Comparison of ENCODE assay signal across 32 cellular contexts in the genomic region with DNA sequence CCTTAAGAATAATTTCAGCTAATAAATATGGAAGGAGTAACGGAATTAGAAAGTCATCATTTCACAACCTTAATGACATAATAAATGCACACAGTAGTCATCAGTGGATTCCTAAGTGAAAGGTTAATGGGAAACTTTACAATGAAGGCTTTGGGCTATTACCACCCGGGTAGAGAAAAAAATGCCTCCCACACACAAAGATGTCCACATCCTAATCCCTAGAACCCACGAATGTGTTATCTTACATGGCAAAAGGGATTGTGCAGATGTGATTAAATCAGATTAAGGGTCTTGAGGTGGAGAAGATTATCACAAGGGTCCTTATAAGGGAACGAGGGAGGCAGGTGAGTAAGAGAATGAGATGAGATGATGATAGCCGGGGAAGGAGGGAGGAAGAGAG. TPM values are rescaled to one million over a fixed set of nuclear protein-coding genes. Genes with fewer than 3 reads are reported as not detected.
DNase-seq lines count a peak whose midpoint lies in the region; ATAC-seq, FAIRE-seq and TF ChIP-seq lines count a peak whose summit lies in the region.
"Had no signal": no experiment of that assay in that cellular context is flagged by ENCODE, and none has a peak within 500 bp of the region (broad histone marks: within the 10 kb centered on the region; RNA-seq: fewer than 3 reads in every experiment).

No MANE protein-coding gene starts in this region.

- no peak overlapping the region for H3K23ac ChIP-seq in mesendoderm (ENCODE audit: low read length)

- H2AK5ac ChIP-seq in mesendoderm (ENCODE audit: low read length): no peak overlapping the region

- no peaks in the 10 kb centered on the region for H3K9me3 ChIP-seq in BLaER1 treated with 17β-estradiol and CSF1 and Interleukin-3, amounts not matched to agents 10 nM and 100 nM (replicated peaks in 1 of 11)
- H3K9me3 ChIP-seq in astrocyte (ENCODE audit: insufficient read depth, low read depth, low read length): no peaks in the 10 kb centered on the region
- H3K9me3 ChIP-seq: A549, Caco-2, esophagus squamous epithelium, left ventricle myocardium inferior, Peyer's patch, right lobe of liver, upper lobe of left lung had no signal

- H4K20me1 ChIP-seq in BLaER1 treated with 17β-estradiol and CSF1 and Interleukin-3, amounts not matched to agents 10 nM and 100 nM: peaks cover 54 to 94% (median 92%) of the 10 kb centered on the region in 11 experiments; a peak in 21 of 22 replicates
- H4K20me1 ChIP-seq in astrocyte (ENCODE audit: insufficient read depth, low read length): peaks cover 93% of the 10 kb centered on the region

- H3K4me3 ChIP-seq in BLaER1 treated with 17β-estradiol and CSF1 and Interleukin-3, amounts not matched to agents 10 nM and 100 nM: no peak overlapping the region
- H3K4me3 ChIP-seq in astrocyte (ENCODE audit: insufficient read depth, low read depth, low read length) (no peak overlapping the region), mesendoderm (ENCODE audit: low read length) (no peak overlapping the region)
- H3K4me3 ChIP-seq: A549, esophagus squamous epithelium, left ventricle myocardium inferior, Peyer's patch, right lobe of liver, upper lobe of left lung had no signal

- H3K27ac Mint-ChIP-seq in IgD-negative memory B cell (peak overlapping the region in 2 of 3 donors; percentile 44 to 59), astrocyte (ENCODE audit: unreplicated experiment) (no peak overlapping the region), naive B cell (peak overlapping the region; percentile 14 to 54 (median 35))
- H3K27ac Mint-ChIP-seq in activated T-cell treated with anti-CD3 and anti-CD28 coated beads, Interleukin-2, amount 50 U/mL, for 72 hours: no peak overlapping the region
- H3K27ac Mint-ChIP-seq: activated CD4-positive, alpha-beta memory T cell treated with anti-CD3 and anti-CD28 coated beads, Interleukin-2, amount 10 ng/mL, durations not matched to agents 7 days and 5 days; nephron progenitor cell had no signal

- H3K4me1 Mint-ChIP-seq in IgD-negative memory B cell (peaks cover 15 to 46% (median 27%) of the 10 kb centered on the region in 3 donors), astrocyte (ENCODE audit: low read depth, unreplicated experiment) (peaks cover 25% of the 10 kb centered on the region), naive B cell (peaks cover 45 to 81% (median 61%) of the 10 kb centered on the region in 3 donors)
- H3K4me1 Mint-ChIP-seq in activated T-cell treated with anti-CD3 and anti-CD28 coated beads, Interleukin-2, amount 50 U/mL, for 72 hours (ENCODE audit: low read depth): peaks cover 80% of the 10 kb centered on the region

- H2BK5ac ChIP-seq in mesendoderm (ENCODE audit: low read length): no peak overlapping the region

- peak overlapping the region in 1 of 4 donors; percentile 0 for H3K4me3 Mint-ChIP-seq in IgD-negative memory B cell
- H3K4me3 Mint-ChIP-seq in astrocyte (ENCODE audit: unreplicated experiment): peak overlapping the region; percentile 61
- H3K4me3 Mint-ChIP-seq in naive B cell: no peak overlapping the region
- H3K4me3 Mint-ChIP-seq in activated T-cell treated with anti-CD3 and anti-CD28 coated beads, Interleukin-2, amount 50 U/mL, for 72 hours: no peak overlapping the region
- H3K4me3 Mint-ChIP-seq: activated CD4-positive, alpha-beta memory T cell treated with anti-CD3 and anti-CD28 coated beads, Interleukin-2, amount 10 ng/mL, durations not matched to agents 7 days and 5 days; B cell; H9; nephron progenitor cell had no signal

- H3K79me2 ChIP-seq in astrocyte (ENCODE audit: insufficient read depth, low read length) (peaks cover 100% of the 10 kb centered on the region), mesendoderm (ENCODE audit: control insufficient read depth, insufficient read depth, low read length) (peaks cover 81% of the 10 kb centered on the region)

- H3K18ac ChIP-seq in mesendoderm (ENCODE audit: low read length): no peak overlapping the region

- no peak overlapping the region for H4K8ac ChIP-seq in mesendoderm (ENCODE audit: low read depth, low read length)

- H3K36me3 ChIP-seq in BLaER1 treated with 17β-estradiol and CSF1 and Interleukin-3, amounts not matched to agents 10 nM and 100 nM: peaks cover 0 to 42% (median 30%) of the 10 kb centered on the region in 11 experiments; a peak in 13 of 22 replicates
- H3K36me3 ChIP-seq in astrocyte (ENCODE audit: insufficient read depth, low read length) (no peaks in the 10 kb centered on the region), mesendoderm (ENCODE audit: control insufficient read depth, insufficient read depth, low read length) (no peaks in the 10 kb centered on the region)
- H3K36me3 ChIP-seq: brain microvascular endothelial cell, esophagus squamous epithelium, left ventricle myocardium inferior, Peyer's patch, right lobe of liver, upper lobe of left lung had no signal

- H3K4me2 ChIP-seq in BLaER1 treated with 17β-estradiol and CSF1 and Interleukin-3, amounts not matched to agents 10 nM and 100 nM: peak overlapping the region in 7 of 11 experiments; percentile 4 to 96 (median 38); a peak in 10 of 22 replicates
- no peak overlapping the region for H3K4me2 ChIP-seq in astrocyte (ENCODE audit: low read length)
- no peak overlapping the region for H3K4me2 ChIP-seq in mesendoderm (ENCODE audit: low read length)
- H3K4me2 ChIP-seq: A549 had no signal

- H3K79me1 ChIP-seq in mesendoderm (ENCODE audit: low read length): peaks cover 17% of the 10 kb centered on the region

- no peak for TF ChIP-seq CTCF in astrocyte (IDR thresholded peaks at IDR 0.05; ENCODE audit: insufficient read depth, low read depth, low read length)

- H3K56ac ChIP-seq in mesendoderm (ENCODE audit: low read length): no peak overlapping the region

- H3K9ac ChIP-seq in BLaER1 treated with 17β-estradiol and CSF1 and Interleukin-3, amounts not matched to agents 10 nM and 100 nM: no peak overlapping the region
- H3K9ac ChIP-seq in astrocyte (ENCODE audit: low read length) (no peak overlapping the region), mesendoderm (ENCODE audit: low read length) (no peak overlapping the region)

- H3K4me1 ChIP-seq in BLaER1 treated with 17β-estradiol and CSF1 and Interleukin-3, amounts not matched to agents 10 nM and 100 nM: peaks cover 32 to 95% (median 65%) of the 10 kb centered on the region in 10 experiments
- H3K4me1 ChIP-seq in astrocyte (ENCODE audit: insufficient read depth, low read length) (peaks cover 5% of the 10 kb centered on the region), mesendoderm (ENCODE audit: control insufficient read depth, low read depth, low read length) (no peaks in the 10 kb centered on the region)

- ATAC-seq in naive B cell (ENCODE audit: low read depth in 2 of 2) (no peak), HG03457 (IDR thresholded peaks at IDR 0.05; ENCODE audit: unreplicated experiment) (no peak), GM19023 (IDR thresholded peaks at IDR 0.05; ENCODE audit: unreplicated experiment) (no peak)
- ATAC-seq in activated T-cell treated with anti-CD3 and anti-CD28 coated beads, Interleukin-2, amount 50 U/mL, for 72 hours (replicated peaks in 1 of 2): no peak
- ATAC-seq: A549; right lobe of liver; stimulated activated naive CD8-positive, alpha-beta T cell treated with anti-CD3 and anti-CD28 coated beads, Interleukin-15, Interleukin-2, amounts not matched to agents 100 U/mL and 50 U/mL, for 24 hours had no signal

- H3K27me3 Mint-ChIP-seq in IgD-negative memory B cell: no peaks in the 10 kb centered on the region
- no peaks in the 10 kb centered on the region for H3K27me3 Mint-ChIP-seq in astrocyte (ENCODE audit: low read depth, unreplicated experiment)
- H3K27me3 Mint-ChIP-seq in naive B cell: no peaks in the 10 kb centered on the region
- no peaks in the 10 kb centered on the region for H3K27me3 Mint-ChIP-seq in activated T-cell treated with anti-CD3 and anti-CD28 coated beads, Interleukin-2, amount 50 U/mL, for 72 hours (ENCODE audit: low read depth)
- H3K27me3 Mint-ChIP-seq: activated CD4-positive, alpha-beta memory T cell treated with anti-CD3 and anti-CD28 coated beads, Interleukin-2, amount 10 ng/mL, durations not matched to agents 7 days and 5 days; B cell had no signal

- H2BK15ac ChIP-seq in mesendoderm (replicated peaks; ENCODE audit: low read depth): no peak overlapping the region

- H2AFZ ChIP-seq in astrocyte (ENCODE audit: low read depth, low read length): no peak overlapping the region

- no peaks in the 10 kb centered on the region for H3K9me3 Mint-ChIP-seq in IgD-negative memory B cell
- no peaks in the 10 kb centered on the region for H3K9me3 Mint-ChIP-seq in astrocyte (ENCODE audit: unreplicated experiment)
- H3K9me3 Mint-ChIP-seq in naive B cell: no peaks in the 10 kb centered on the region
- H3K9me3 Mint-ChIP-seq in activated T-cell treated with anti-CD3 and anti-CD28 coated beads, Interleukin-2, amount 50 U/mL, for 72 hours: no peaks in the 10 kb centered on the region
- H3K9me3 Mint-ChIP-seq: activated CD4-positive, alpha-beta memory T cell treated with anti-CD3 and anti-CD28 coated beads, Interleukin-2, amount 10 ng/mL, durations not matched to agents 7 days and 5 days; H9; nephron progenitor cell had no signal

- H3K27me3 ChIP-seq in BLaER1 treated with 17β-estradiol and CSF1 and Interleukin-3, amounts not matched to agents 10 nM and 100 nM: no peaks in the 10 kb centered on the region
- H3K27me3 ChIP-seq in astrocyte (ENCODE audit: insufficient read depth, low read length): no peaks in the 10 kb centered on the region
- H3K27me3 ChIP-seq in mesendoderm (ENCODE audit: insufficient read depth, low read length, poor library complexity): no peaks in the 10 kb centered on the region
- H3K27me3 ChIP-seq: brain microvascular endothelial cell, esophagus squamous epithelium, Peyer's patch, right lobe of liver, upper lobe of left lung had no signal

- FAIRE-seq in astrocyte (lab: Jason Lieb, UNC): no peak
- FAIRE-seq: A549, colon, islet of Langerhans had no signal

- H3K27ac ChIP-seq in BLaER1 treated with 17β-estradiol and CSF1 and Interleukin-3, amounts not matched to agents 10 nM and 100 nM: no peak overlapping the region
- no peak overlapping the region for H3K27ac ChIP-seq in astrocyte (ENCODE audit: low read depth, low read length)
- no peak overlapping the region for H3K27ac ChIP-seq in mesendoderm (ENCODE audit: low read depth, low read length)
- H3K27ac ChIP-seq: A549, brain microvascular endothelial cell, esophagus squamous epithelium, left ventricle myocardium inferior, Peyer's patch, right lobe of liver, upper lobe of left lung had no signal

- no CpG with 5 or more reads among the region's 5 CpGs for WGBS in mesendoderm (ENCODE audit: extremely low coverage, insufficient coverage, low lambda C conversion rate)

- no peak overlapping the region for H2BK120ac ChIP-seq in mesendoderm (ENCODE audit: low read depth, low read length)

- DNase-seq in astrocyte (ENCODE audit: low read depth): no peak
- DNase-seq in naive B cell: no peak
- DNase-seq in activated T-cell treated with anti-CD3 and anti-CD28 coated beads, Interleukin-2, amount 50 U/mL, for 72 hours: no peak
- no peak for DNase-seq in mesendoderm
- DNase-seq: activated CD4-positive, alpha-beta memory T cell treated with anti-CD3 and anti-CD28 coated beads, Interleukin-2, amount 10 ng/mL, durations not matched to agents 7 days and 5 days; activated effector memory CD4-positive, alpha-beta T cell treated with Interleukin-2 at 50 U/mL for 16 hours; brain microvascular endothelial cell; Caco-2; DND-41; esophagus squamous epithelium; H9; hypothalamus; left ventricle myocardium inferior; midbrain; NCI-H1092; NCI-H2081; NCI-H446; nephron progenitor cell; Peyer's patch; right lobe of liver; SIG-M5; stimulated activated CD4-positive, alpha-beta T cell treated with anti-CD3 and anti-CD28 coated beads, Interleukin-4, amount 100 ng/mL, for 4 hours; stimulated activated naive CD8-positive, alpha-beta T cell treated with anti-CD3 and anti-CD28 coated beads, Interleukin-15, Interleukin-2, amounts not matched to agents 100 U/mL and 50 U/mL, for 24 hours; upper lobe of left lung had no signal

- H4K5ac ChIP-seq in mesendoderm (ENCODE audit: low read length): no peak overlapping the region

- H3K36me3 Mint-ChIP-seq in IgD-negative memory B cell (peaks cover 6% of the 10 kb centered on the region), astrocyte (ENCODE audit: low read depth, unreplicated experiment) (peaks cover 2% of the 10 kb centered on the region), naive B cell (no peaks in the 10 kb centered on the region)
- H3K36me3 Mint-ChIP-seq in activated T-cell treated with anti-CD3 and anti-CD28 coated beads, Interleukin-2, amount 50 U/mL, for 72 hours (ENCODE audit: insufficient read depth in 2 of 2): peaks cover 0 to 6% of the 10 kb centered on the region in 2 donors

- H3K4ac ChIP-seq in mesendoderm (ENCODE audit: low read depth, low read length): no peak overlapping the region

RNA-seq across cellular contexts. Expression of gene TMED10, which starts 5.6 kb away (rescaled TPM):
- polyA plus RNA-seq in IgD-negative memory B cell (184 TPM), naive B cell (ENCODE audit: low read depth in 6 of 6) (100 to 1,000 TPM; 228 to 283 (median 252) TPM)
- 331 and 359 TPM in 2 replicates for total RNA-seq in astrocyte
- 100 to 1,000 TPM; 187 to 235 TPM for total RNA-seq in activated T-cell treated with anti-CD3 and anti-CD28 coated beads, Interleukin-2, amount 50 U/mL, for 72 hours
- polyA plus RNA-seq in mesendoderm (2013, experiment 1 of 2): 212 TPM
- polyA plus RNA-seq in mesendoderm (2013, experiment 2 of 2): 214 TPM

RNA-seq across cellular contexts. Expression of gene NEK9, which starts 43.9 kb away (rescaled TPM):
- polyA plus RNA-seq in IgD-negative memory B cell (16.9 TPM), naive B cell (ENCODE audit: low read depth in 6 of 6) (10 to 100 TPM in 5 of 6 donors, 1 to 10 TPM in 1; 9.4 to 22.7 (median 16.1) TPM)
- total RNA-seq in astrocyte: 45.2 and 56.3 TPM in 2 replicates
- 10 to 100 TPM; 64.1 to 77.5 TPM for total RNA-seq in activated T-cell treated with anti-CD3 and anti-CD28 coated beads, Interleukin-2, amount 50 U/mL, for 72 hours
- 14.6 TPM for polyA plus RNA-seq in mesendoderm (2013, experiment 1 of 2)
- polyA plus RNA-seq in mesendoderm (2013, experiment 2 of 2): 12.3 TPM

Comparison
In these comparisons a context has a peak if more than half of its experiments do, and no peak if none do; other contexts are left out.
1. H3K4me2 ChIP-seq: peak in BLaER1 treated with 17β-estradiol and CSF1 and Interleukin-3, amounts not matched to agents 10 nM and 100 nM (7 of 11); none in astrocyte (single experiment) and mesendoderm (single experiment).
2. H3K27ac Mint-ChIP-seq: peak in IgD-negative memory B cell (2 of 3) and naive B cell (6 of 6); none in astrocyte (single experiment) and activated T-cell treated with anti-CD3 and anti-CD28 coated beads, Interleukin-2, amount 50 U/mL, for 72 hours (single experiment).